In the genomic region with DNA sequence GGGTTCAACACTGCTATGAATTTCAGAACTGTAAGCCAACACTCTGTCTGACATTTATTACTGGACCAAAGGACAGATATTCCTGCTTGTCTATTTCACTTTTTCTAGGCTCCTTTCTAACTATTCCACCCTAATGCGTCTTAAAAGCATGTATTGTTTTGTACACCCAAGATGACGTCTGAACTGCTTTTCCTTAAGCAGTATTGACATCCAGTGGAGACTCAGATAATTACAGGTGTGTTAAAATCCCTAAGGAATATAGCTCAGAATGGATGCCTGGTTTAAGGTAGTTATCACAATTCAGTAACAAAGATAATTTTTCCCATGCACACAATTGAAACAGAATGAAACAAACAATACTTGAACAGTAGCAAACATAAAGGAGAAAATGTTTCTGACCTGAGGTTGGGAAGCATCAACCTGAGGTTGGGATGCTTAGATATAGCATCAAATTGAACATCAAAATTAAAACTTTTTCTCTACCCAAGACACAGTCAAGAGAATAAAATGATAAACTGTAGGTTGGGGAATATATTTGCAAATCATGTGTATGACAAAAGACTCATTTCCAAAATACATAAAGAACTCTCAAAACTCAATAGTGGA, we compare ENCODE assay signal across 8 cellular contexts.
DNase-seq lines count a peak whose midpoint lies in the region; ATAC-seq and TF ChIP-seq lines count a peak whose summit lies in the region.

No MANE protein-coding gene starts in this region.

- peaks cover 44% of the 10 kb centered on the region for H3K9me3 Mint-ChIP-seq in HFFc6

- H3K9me3 ChIP-seq in esophagus muscularis mucosa (no peaks in the 10 kb centered on the region), ovary (no peaks in the 10 kb centered on the region)

- H3K27me3 ChIP-seq in esophagus muscularis mucosa (no peaks in the 10 kb centered on the region), ovary (no peaks in the 10 kb centered on the region)

- no peaks in the 10 kb centered on the region for H3K4me1 Mint-ChIP-seq in HFFc6 (ENCODE audit: low read depth)

- no peaks in the 10 kb centered on the region for H3K36me3 ChIP-seq in esophagus muscularis mucosa
- H3K36me3 ChIP-seq in ovary, result no peaks in the 10 kb centered on the region

- intact Hi-C loops in esophagus muscularis mucosa (cut with DNase I), result no loop called here
- intact Hi-C loops in ovary (cut with DNase I), result loop anchor here in 2 of 4 donors (10.0 kb wide), 1 partner anchor 279 kb away; no protein-coding TSS in a partner anchor

- TF ChIP-seq POLR2A in esophagus muscularis mucosa (IDR thresholded peaks at IDR 0.05; ENCODE audit: low read depth) (no peak), ovary (IDR thresholded peaks at IDR 0.05) (no peak)

- H3K27ac Mint-ChIP-seq in HFFc6, result no peak overlapping the region

- H3K4me3 ChIP-seq in esophagus muscularis mucosa (no peak overlapping the region), ovary (no peak overlapping the region)

- WGBS in esophagus muscularis mucosa, result 33% methylated on average over 2 of the region's 2 CpGs
- 3 to 8% (median 6%) methylated on average over 2 of the region's 2 CpGs for WGBS in ovary, 3 donors

- no peak overlapping the region for H3K4me3 Mint-ChIP-seq in HFFc6

- TF ChIP-seq EP300 in esophagus muscularis mucosa (IDR thresholded peaks at IDR 0.05) (no peak), ovary (IDR thresholded peaks at IDR 0.05) (no peak)

- no peaks in the 10 kb centered on the region for H3K27me3 Mint-ChIP-seq in HFFc6 (ENCODE audit: insufficient read depth)

- no peaks in the 10 kb centered on the region for H3K36me3 Mint-ChIP-seq in HFFc6 (ENCODE audit: low read depth)

- no peak overlapping the region for H3K27ac ChIP-seq in esophagus muscularis mucosa (replicated peaks in 1 of 4)
- H3K27ac ChIP-seq in ovary, result no peak overlapping the region

- DNase-seq in ELR (ENCODE audit: low read depth) (peak; percentile 19), NCI-H748 treated with DMSO at 0.1 percent for 48 hours (lab: John Stamatoyannopoulos, UW) (peak; percentile 16), esophagus muscularis mucosa (ENCODE audit: extremely low spot score) (no peak), ovary (no peak), HFFc6 (no peak), NCI-H2196 (lab: John Stamatoyannopoulos, UW; ENCODE audit: unreplicated experiment) (no peak), cortex of kidney (lab: John Stamatoyannopoulos, UW) (no peak)

- TF ChIP-seq CTCF in esophagus muscularis mucosa (IDR thresholded peaks at IDR 0.05) (peak in 2 of 3 experiments; percentile 24 to 32), ovary (IDR thresholded peaks at IDR 0.05) (peak in 2 of 3 donors; percentile 45 to 67), HFFc6 (IDR thresholded peaks at IDR 0.05) (no peak)

- no peak for ATAC-seq in GM21367 (IDR thresholded peaks at IDR 0.05; ENCODE audit: unreplicated experiment)

- no peaks in the 10 kb centered on the region for H3K4me1 ChIP-seq in esophagus muscularis mucosa
- H3K4me1 ChIP-seq in ovary (ENCODE audit: insufficient read depth), result no peaks in the 10 kb centered on the region

Comparison
In these comparisons a context has a peak if more than half of its experiments do, and no peak if none do; other contexts are left out.
1. DNase-seq: peak in ELR (single experiment) and NCI-H748 treated with DMSO at 0.1 percent for 48 hours (single experiment); none in esophagus muscularis mucosa (single experiment), ovary (0 of 5), HFFc6 (single experiment), NCI-H2196 (single experiment) and cortex of kidney (single experiment).